8 cellular contexts compared by ENCODE assay signal in genomic region chr18:48934708-48935432, GRCh38.
DNase-seq lines count a peak whose midpoint lies in the region; ATAC-seq and TF ChIP-seq lines count a peak whose summit lies in the region.

No MANE protein-coding gene starts in this region.

- peak overlapping the region; percentile 87 for H3K27ac ChIP-seq in muscle layer of duodenum (ENCODE audit: low read length)

- no peaks in the 10 kb centered on the region for H3K9me3 ChIP-seq in muscle layer of duodenum (ENCODE audit: control insufficient read depth in 1 of 2, low read length in 2 of 2)

- TF ChIP-seq POLR2A in NB4 (IDR thresholded peaks at IDR 0.05; ENCODE audit: extremely low read depth, insufficient read length): no peak

- peaks cover 0 to 4% of the 10 kb centered on the region in 2 donors for H3K36me3 ChIP-seq in muscle layer of duodenum (ENCODE audit: control insufficient read depth in 1 of 2, insufficient read depth in 2 of 2, low read length in 2 of 2)

- H3K4me3 ChIP-seq in NB4 (ENCODE audit: low read depth, low read length) (peak overlapping the region; percentile 27), muscle layer of duodenum (ENCODE audit: low read depth in 1 of 2, low read length in 2 of 2) (peak overlapping the region; percentile 26 to 27)

- peak; percentile 65 for ATAC-seq in GM21529 (IDR thresholded peaks at IDR 0.05; ENCODE audit: unreplicated experiment)

- DNase-seq in GF-D8 (lab: John Stamatoyannopoulos, UW) (peak; percentile 85), NB4 (ENCODE audit: low read depth) (peak; percentile 53), cerebellar cortex (ENCODE audit: low spot score) (peak; percentile 72), NCI-H1417 treated with DMSO at 0.1 percent for 48 hours (lab: John Stamatoyannopoulos, UW) (no peak), cerebellar nuclear complex (lab: John Stamatoyannopoulos, UW) (no peak), DMS 273 treated with DMSO at 0.1 percent for 48 hours (lab: John Stamatoyannopoulos, UW) (no peak)

- TF ChIP-seq CTCF in NB4 (IDR thresholded peaks at IDR 0.05; ENCODE audit: low read depth, low read length): no peak

- H3K4me1 ChIP-seq in muscle layer of duodenum (ENCODE audit: control insufficient read depth in 1 of 2, insufficient read depth in 2 of 2, low read length in 2 of 2): peaks cover 43 to 85% of the 10 kb centered on the region in 2 donors

- H3K27me3 ChIP-seq in muscle layer of duodenum (ENCODE audit: low read depth, low read length): no peaks in the 10 kb centered on the region

Comparison
In these comparisons a context has a peak if more than half of its experiments do, and no peak if none do; other contexts are left out.
1. DNase-seq: peak in GF-D8 (single experiment), NB4 (single experiment) and cerebellar cortex (single experiment); none in NCI-H1417 treated with DMSO at 0.1 percent for 48 hours (single experiment), cerebellar nuclear complex (0 of 2) and DMS 273 treated with DMSO at 0.1 percent for 48 hours (single experiment).